In genomic region chr10:62816179-62817119, GRCh38 we compare ENCODE assay signal across 1 cellular context.
TF ChIP-seq lines count a peak whose summit lies in the region.

Gene EGR2, minus strand, starts transcription at chr10:62816366. Its CDS starts 337 bp downstream, at chr10:62816029.

TF ChIP-seq in H1, 55 proteins besides CTCF, POLR2A, EP300 and RAD21:
- no peak for TF ChIP-seq EZH2 (IDR thresholded peaks at IDR 0.05; ENCODE audit: low read depth, low read length, severe bottlenecking)
- no peak for TF ChIP-seq CHD1 (IDR thresholded peaks at IDR 0.05; ENCODE audit: low read depth, low read length)
- TF ChIP-seq JUN (IDR thresholded peaks at IDR 0.05; ENCODE audit: low read depth, low read length), result no peak
- TF ChIP-seq GABPA (IDR thresholded peaks at IDR 0.05; ENCODE audit: borderline replicate concordance, insufficient read depth, low read length), result no peak
- TF ChIP-seq SRF (IDR thresholded peaks at IDR 0.05; ENCODE audit: low read depth, low read length), result peak; percentile 99
- 0 out of 2 replicates have a peak, but pooled peaks have one; percentile 35 for TF ChIP-seq POLR2AphosphoS5 (IDR thresholded peaks at IDR 0.05; ENCODE audit: low read depth, low read length)
- no peak for TF ChIP-seq KDM4A (IDR thresholded peaks at IDR 0.05; ENCODE audit: low read depth, low read length, severe bottlenecking)
- TF ChIP-seq CTBP2 (IDR thresholded peaks at IDR 0.05; ENCODE audit: borderline replicate concordance, insufficient read depth, insufficient read length, low read length), result no peak
- TF ChIP-seq YY1 (IDR thresholded peaks at IDR 0.05; ENCODE audit: low read depth, low read length), result peak; percentile 45; the same call in 1 of the 2 replicates
- TF ChIP-seq CEBPB (IDR thresholded peaks at IDR 0.05; ENCODE audit: low read depth, low read length), result no peak
- peak; percentile 52; the same call in 1 of the 2 replicates for TF ChIP-seq MAX (IDR thresholded peaks at IDR 0.05)
- TF ChIP-seq TAF7 (optimal IDR thresholded peaks at IDR 0.05; ENCODE audit: borderline replicate concordance, low read depth, low read length), result peak; percentile 53
- no peak for TF ChIP-seq KDM1A (IDR thresholded peaks at IDR 0.05; ENCODE audit: borderline replicate concordance, low read length)
- TF ChIP-seq KDM5A (IDR thresholded peaks at IDR 0.05; ENCODE audit: low read length), result no peak
- TF ChIP-seq ZNF274 (IDR thresholded peaks at IDR 0.05; ENCODE audit: borderline replicate concordance, extremely low read depth, low read length), result no peak
- TF ChIP-seq BRCA1 (IDR thresholded peaks at IDR 0.05; ENCODE audit: low read depth, low read length), result no peak
- TF ChIP-seq NRF1 (IDR thresholded peaks at IDR 0.05; ENCODE audit: low read depth, low read length), result no peak
- TF ChIP-seq SIX5 (IDR thresholded peaks at IDR 0.05; ENCODE audit: low read depth, low read length), result no peak
- TF ChIP-seq RNF2 (IDR thresholded peaks at IDR 0.05; ENCODE audit: borderline replicate concordance, low read depth, low read length, missing control alignments, poor library complexity, severe bottlenecking), result no peak
- no peak for TF ChIP-seq ATF3 (IDR thresholded peaks at IDR 0.05; ENCODE audit: insufficient read depth, low read depth, low read length)
- TF ChIP-seq HDAC6 (IDR thresholded peaks at IDR 0.05; ENCODE audit: low read depth, low read length), result no peak
- no peak for TF ChIP-seq CBX5 (IDR thresholded peaks at IDR 0.05; ENCODE audit: low read depth, low read length)
- no peak for TF ChIP-seq SP2 (IDR thresholded peaks at IDR 0.05; ENCODE audit: low read length)
- TF ChIP-seq CREB1 (IDR thresholded peaks at IDR 0.05), result peak; percentile 82
- no peak for TF ChIP-seq CHD7 (IDR thresholded peaks at IDR 0.05; ENCODE audit: insufficient replicate concordance, low read length)
- TF ChIP-seq TAF1 (IDR thresholded peaks at IDR 0.05; ENCODE audit: low read depth, low read length), result peak; percentile 71
- no peak for TF ChIP-seq BACH1 (IDR thresholded peaks at IDR 0.05; ENCODE audit: low read length)
- TF ChIP-seq BCL11A (IDR thresholded peaks at IDR 0.05; ENCODE audit: low read depth in 2 of 2, low read length in 2 of 2), result no peak
- TF ChIP-seq SIRT6 (IDR thresholded peaks at IDR 0.05; ENCODE audit: low read length), result no peak
- TF ChIP-seq SAP30 (IDR thresholded peaks at IDR 0.05; ENCODE audit: insufficient read depth, insufficient replicate concordance, low read length), result no peak
- TF ChIP-seq HDAC2 (IDR thresholded peaks at IDR 0.05; ENCODE audit: borderline replicate concordance in 1 of 2, low read depth in 2 of 2, low read length in 2 of 2), result no peak
- no peak for TF ChIP-seq POU5F1 (IDR thresholded peaks at IDR 0.05; ENCODE audit: low read depth, low read length)
- peak; percentile 62; the same call in 1 of the 2 replicates for TF ChIP-seq TEAD4 (IDR thresholded peaks at IDR 0.05; ENCODE audit: low read depth, low read length)
- TF ChIP-seq USF2 (IDR thresholded peaks at IDR 0.05; ENCODE audit: low read length), result peak; percentile 61; the same call in 1 of the 2 replicates
- TF ChIP-seq RBBP5 (IDR thresholded peaks at IDR 0.05; ENCODE audit: borderline replicate concordance, low read depth, low read length), result no peak
- no peak for TF ChIP-seq MAFK (IDR thresholded peaks at IDR 0.05; ENCODE audit: low read depth, low read length)
- no peak for TF ChIP-seq ATF2 (IDR thresholded peaks at IDR 0.05; ENCODE audit: low read length)
- TF ChIP-seq SP4 (IDR thresholded peaks at IDR 0.05; ENCODE audit: low read length), result no peak; the same call in 1 of the 2 replicates
- no peak for TF ChIP-seq SUZ12 (IDR thresholded peaks at IDR 0.05; ENCODE audit: low read length)
- no peak for TF ChIP-seq CHD2 (IDR thresholded peaks at IDR 0.05; ENCODE audit: low read length)
- no peak for TF ChIP-seq FOSL1 (IDR thresholded peaks at IDR 0.05; ENCODE audit: insufficient read depth, low read depth, low read length)
- TF ChIP-seq CBX8 (IDR thresholded peaks at IDR 0.05; ENCODE audit: borderline replicate concordance, low read depth, low read length), result no peak
- no peak for TF ChIP-seq EGR1 (IDR thresholded peaks at IDR 0.05; ENCODE audit: borderline replicate concordance, low read depth, low read length)
- TF ChIP-seq TBP (IDR thresholded peaks at IDR 0.05; ENCODE audit: low read depth, low read length), result peak; percentile 79
- no peak for TF ChIP-seq NANOG (IDR thresholded peaks at IDR 0.05; ENCODE audit: insufficient read depth, low read depth, low read length, poor library complexity, severe bottlenecking)
- peak; percentile 24; the same call in 1 of the 2 replicates for TF ChIP-seq E2F6 (IDR thresholded peaks at IDR 0.05)
- no peak for TF ChIP-seq SP1 (IDR thresholded peaks at IDR 0.05; ENCODE audit: low read depth, low read length)
- TF ChIP-seq GTF2F1 (IDR thresholded peaks at IDR 0.05; ENCODE audit: borderline replicate concordance, low read depth, low read length), result no peak
- no peak for TF ChIP-seq ASH2L (IDR thresholded peaks at IDR 0.05; ENCODE audit: low read length)
- no peak for TF ChIP-seq TCF12 (IDR thresholded peaks at IDR 0.05; ENCODE audit: low read depth, low read length)
- TF ChIP-seq SIN3A (conservative IDR thresholded peaks at IDR 0.05 in 1 of 2, IDR thresholded peaks at IDR 0.05 in 1 of 2; ENCODE audit: low read depth in 1 of 2, low read length in 2 of 2), result no peak
- no peak for TF ChIP-seq JUND (IDR thresholded peaks at IDR 0.05; ENCODE audit: low read length)
- TF ChIP-seq PHF8 (conservative IDR thresholded peaks at IDR 0.05; ENCODE audit: low read depth, low read length), result peak; percentile 93
- TF ChIP-seq RFX5 (IDR thresholded peaks at IDR 0.05; ENCODE audit: borderline replicate concordance, low read depth, low read length), result no peak
- TF ChIP-seq RXRA (IDR thresholded peaks at IDR 0.05; ENCODE audit: insufficient read depth, low read depth, low read length), result no peak
